ENCODE assay signal across 19 cellular contexts in the genomic region with DNA sequence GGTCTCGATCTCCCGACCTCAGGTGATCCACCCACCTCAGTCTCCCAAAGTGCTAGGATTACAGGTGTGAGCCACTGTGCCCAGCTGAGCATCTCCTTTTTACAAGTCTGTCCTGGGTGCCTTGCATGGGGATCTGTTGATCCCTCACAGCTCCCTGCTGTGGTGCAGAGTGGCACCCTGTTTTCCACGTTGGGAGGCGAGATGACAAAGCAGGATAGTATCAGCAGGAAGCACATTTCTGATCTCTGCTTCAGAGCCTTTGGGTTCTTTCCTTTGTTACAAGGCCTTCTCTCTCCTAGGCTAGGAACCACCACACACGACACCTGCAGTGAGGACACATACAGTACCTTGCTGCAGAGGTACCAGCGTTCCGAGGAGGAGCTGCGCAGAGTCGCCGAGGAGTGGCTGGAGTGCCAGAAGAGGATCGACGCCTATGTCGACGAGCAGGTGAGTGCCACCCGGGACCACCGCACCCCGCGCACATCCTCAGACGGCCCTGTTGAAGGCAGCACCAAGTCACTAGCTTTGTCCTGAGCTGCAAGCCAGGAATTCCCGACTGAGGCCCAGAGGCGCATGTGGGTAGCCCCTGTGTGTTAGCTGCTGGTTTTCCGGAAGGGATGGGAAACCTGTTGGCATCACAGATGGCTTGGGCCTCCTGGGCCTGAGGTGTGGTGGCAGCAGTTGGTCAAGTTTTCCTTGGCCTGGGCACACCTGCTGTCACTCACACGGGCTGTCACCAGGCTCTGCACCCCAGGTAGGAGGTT.
"Had no signal": no experiment of that assay in that cellular context is flagged by ENCODE, and none has a peak within 500 bp of the region (broad histone marks: within the 10 kb centered on the region; RNA-seq: fewer than 3 reads in every experiment).

No MANE protein-coding gene starts in this region.

- H3K27me3 Mint-ChIP-seq: activated CD4-positive, alpha-beta T cell treated with anti-CD3 and anti-CD28 coated beads for 36 hours; activated CD8-positive, alpha-beta T cell treated with anti-CD3 and anti-CD28 coated beads for 36 hours; activated naive CD4-positive, alpha-beta T cell treated with anti-CD3 and anti-CD28 coated beads, Interleukin-2, amount 10 ng/mL, durations not matched to agents 7 days and 5 days; activated T-helper 17 cell treated with anti-CD3 and anti-CD28 coated beads, Interleukin-2, amount 50 U/mL, for 72 hours; natural killer cell treated with Interleukin-12 subunit alpha and Interleukin-12 subunit beta and Interleukin-15 and Interleukin-18, amount 100 ng/mL, for 72 hours; stimulated activated naive CD8-positive, alpha-beta T cell treated with anti-CD3 and anti-CD28 coated beads, Interleukin-15, amount 100 ng/mL, for 72 hours had no signal

- H3K27me3 ChIP-seq: adrenal gland, cardiac muscle cell, esophagus muscularis mucosa, right lobe of liver, upper lobe of left lung had no signal

- DNase-seq: activated CD4-positive, alpha-beta T cell treated with anti-CD3 and anti-CD28 coated beads for 36 hours; activated CD8-positive, alpha-beta T cell treated with anti-CD3 and anti-CD28 coated beads for 36 hours; hypothalamus; kidney; left ventricle myocardium superior; mesendoderm; occipital lobe; psoas muscle; stimulated activated naive CD8-positive, alpha-beta T cell treated with anti-CD3 and anti-CD28 coated beads, Interleukin-15, amount 100 ng/mL, for 72 hours; upper lobe of left lung had no signal

- H3K9me3 ChIP-seq: adrenal gland, esophagus muscularis mucosa, psoas muscle, right lobe of liver, upper lobe of left lung had no signal

- ATAC-seq: activated CD4-positive, alpha-beta T cell treated with anti-CD3 and anti-CD28 coated beads for 36 hours; activated CD8-positive, alpha-beta T cell treated with anti-CD3 and anti-CD28 coated beads for 36 hours; activated T-helper 17 cell treated with anti-CD3 and anti-CD28 coated beads, Interleukin-2, amount 50 U/mL, for 72 hours; left ventricle myocardium superior; natural killer cell treated with Interleukin-12 subunit alpha and Interleukin-12 subunit beta and Interleukin-15 and Interleukin-18, amount 100 ng/mL, for 72 hours; right lobe of liver; stimulated activated naive CD8-positive, alpha-beta T cell treated with anti-CD3 and anti-CD28 coated beads, Interleukin-15, amount 100 ng/mL, for 72 hours had no signal

- H3K27ac ChIP-seq: adrenal gland, cardiac muscle cell, esophagus muscularis mucosa, right lobe of liver, upper lobe of left lung had no signal

- H3K27ac Mint-ChIP-seq: activated CD4-positive, alpha-beta T cell treated with anti-CD3 and anti-CD28 coated beads for 36 hours; activated CD8-positive, alpha-beta T cell treated with anti-CD3 and anti-CD28 coated beads for 36 hours; activated naive CD4-positive, alpha-beta T cell treated with anti-CD3 and anti-CD28 coated beads, Interleukin-2, amount 10 ng/mL, durations not matched to agents 7 days and 5 days; natural killer cell treated with Interleukin-12 subunit alpha and Interleukin-12 subunit beta and Interleukin-15 and Interleukin-18, amount 100 ng/mL, for 72 hours; stimulated activated naive CD8-positive, alpha-beta T cell treated with anti-CD3 and anti-CD28 coated beads, Interleukin-15, amount 100 ng/mL, for 72 hours; T-helper 2 cell treated with Interferon-gamma antibody and Interleukin-4, amounts not matched to agents 5 μg/mL and 100 μg/mL, for 36 hours had no signal

- H3K4me1 ChIP-seq: adrenal gland, esophagus muscularis mucosa, psoas muscle, right lobe of liver, upper lobe of left lung had no signal

- H3K4me3 Mint-ChIP-seq: activated CD4-positive, alpha-beta T cell treated with anti-CD3 and anti-CD28 coated beads for 36 hours; activated CD8-positive, alpha-beta T cell treated with anti-CD3 and anti-CD28 coated beads for 36 hours; activated naive CD4-positive, alpha-beta T cell treated with anti-CD3 and anti-CD28 coated beads, Interleukin-2, amount 10 ng/mL, durations not matched to agents 7 days and 5 days; activated T-helper 17 cell treated with anti-CD3 and anti-CD28 coated beads, Interleukin-2, amount 50 U/mL, for 72 hours; natural killer cell treated with Interleukin-12 subunit alpha and Interleukin-12 subunit beta and Interleukin-15 and Interleukin-18, amount 100 ng/mL, for 72 hours; stimulated activated naive CD8-positive, alpha-beta T cell treated with anti-CD3 and anti-CD28 coated beads, Interleukin-15, amount 100 ng/mL, for 72 hours; T-helper 2 cell treated with Interferon-gamma antibody and Interleukin-4, amounts not matched to agents 5 μg/mL and 100 μg/mL, for 36 hours had no signal

- H3K4me3 ChIP-seq: adrenal gland, cardiac muscle cell, esophagus muscularis mucosa, psoas muscle, right lobe of liver, upper lobe of left lung had no signal

- FAIRE-seq: colon had no signal

- H3K9me3 Mint-ChIP-seq: activated CD8-positive, alpha-beta T cell treated with anti-CD3 and anti-CD28 coated beads for 36 hours; activated naive CD4-positive, alpha-beta T cell treated with anti-CD3 and anti-CD28 coated beads, Interleukin-2, amount 10 ng/mL, durations not matched to agents 7 days and 5 days; activated T-helper 17 cell treated with anti-CD3 and anti-CD28 coated beads, Interleukin-2, amount 50 U/mL, for 72 hours; natural killer cell treated with Interleukin-12 subunit alpha and Interleukin-12 subunit beta and Interleukin-15 and Interleukin-18, amount 100 ng/mL, for 72 hours; T-helper 2 cell treated with Interferon-gamma antibody and Interleukin-4, amounts not matched to agents 5 μg/mL and 100 μg/mL, for 36 hours had no signal
